ENCODE assay signal across 17 cellular contexts in the genomic region with DNA sequence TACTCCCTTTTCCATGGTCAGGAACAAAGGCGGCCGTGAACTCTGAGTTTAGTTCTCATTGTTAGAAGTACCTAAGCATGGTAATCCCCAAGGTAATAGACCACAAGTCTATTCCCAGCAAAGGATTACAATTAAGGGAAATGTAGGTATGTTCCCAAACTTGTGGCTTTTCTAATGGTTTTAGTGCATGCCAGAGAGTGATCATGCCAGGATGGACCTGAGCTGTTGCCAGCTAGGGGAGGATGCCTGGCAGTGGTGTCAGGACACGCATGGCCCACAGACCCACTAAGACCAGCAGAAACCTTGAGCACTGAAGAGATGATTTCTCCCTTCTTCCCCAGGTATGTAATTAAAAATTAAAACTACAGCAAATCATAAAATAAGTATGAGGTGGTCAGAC.
DNase-seq lines count a peak whose midpoint lies in the region; ATAC-seq, FAIRE-seq and TF ChIP-seq lines count a peak whose summit lies in the region.
"Had no signal": no experiment of that assay in that cellular context is flagged by ENCODE, and none has a peak within 500 bp of the region (broad histone marks: within the 10 kb centered on the region; RNA-seq: fewer than 3 reads in every experiment).

No MANE protein-coding gene starts in this region.

- no peaks in the 10 kb centered on the region for H3K36me3 Mint-ChIP-seq in activated T-cell treated with anti-CD3 and anti-CD28 coated beads, Interleukin-2, amount 50 U/mL, for 24 hours (ENCODE audit: low read depth)
- H3K36me3 Mint-ChIP-seq in activated T-cell treated with anti-CD3 and anti-CD28 coated beads, Interleukin-2, amount 50 U/mL, for 72 hours (ENCODE audit: insufficient read depth in 2 of 2): peaks cover 0 to 1% of the 10 kb centered on the region in 2 donors
- no peaks in the 10 kb centered on the region for H3K36me3 Mint-ChIP-seq in astrocyte (ENCODE audit: low read depth, unreplicated experiment)

- H2AFZ ChIP-seq in astrocyte (ENCODE audit: low read depth, low read length): no peak overlapping the region
- H2AFZ ChIP-seq in OCI-LY7 (ENCODE audit: low read length): no peak overlapping the region

- H3K36me3 ChIP-seq in astrocyte (ENCODE audit: insufficient read depth, low read length) (no peaks in the 10 kb centered on the region), OCI-LY7 (ENCODE audit: insufficient read depth, low read length) (no peaks in the 10 kb centered on the region; the same call in 1 of the 2 replicates)
- H3K36me3 ChIP-seq: BE2C had no signal

- H3K27me3 ChIP-seq in astrocyte (ENCODE audit: insufficient read depth, low read length): no peaks in the 10 kb centered on the region
- H3K27me3 ChIP-seq: BE2C had no signal

- H3K4me2 ChIP-seq in astrocyte (ENCODE audit: low read length): no peak overlapping the region
- no peak overlapping the region; the same call in 1 of the 2 replicates for H3K4me2 ChIP-seq in OCI-LY7 (ENCODE audit: low read length)

- intact Hi-C loops in OCI-LY7 (cut with micrococcal nuclease; ENCODE audit: unreplicated experiment): no loop called here

- H3K27ac ChIP-seq in astrocyte (ENCODE audit: low read depth, low read length) (no peak overlapping the region), OCI-LY7 (ENCODE audit: low read depth, low read length, poor library complexity, severe bottlenecking) (no peak overlapping the region)

- no peaks in the 10 kb centered on the region for H3K9me3 ChIP-seq in astrocyte (ENCODE audit: insufficient read depth, low read depth, low read length)
- H3K9me3 ChIP-seq in OCI-LY7 (ENCODE audit: low read length): no peaks in the 10 kb centered on the region; the same call in 1 of the 2 replicates
- H3K9me3 ChIP-seq: BE2C had no signal

- no peaks in the 10 kb centered on the region for H3K9me3 Mint-ChIP-seq in activated T-cell treated with anti-CD3 and anti-CD28 coated beads, Interleukin-2, amount 50 U/mL, for 24 hours
- H3K9me3 Mint-ChIP-seq in activated T-cell treated with anti-CD3 and anti-CD28 coated beads, Interleukin-2, amount 50 U/mL, for 72 hours: no peaks in the 10 kb centered on the region
- peaks cover 4% of the 10 kb centered on the region for H3K9me3 Mint-ChIP-seq in astrocyte (ENCODE audit: unreplicated experiment)
- H3K9me3 Mint-ChIP-seq: CD4-positive, alpha-beta T cell had no signal

- FAIRE-seq in astrocyte (lab: Jason Lieb, UNC): no peak
- FAIRE-seq: RCC 7860 had no signal

- H3K27ac Mint-ChIP-seq in activated T-cell treated with anti-CD3 and anti-CD28 coated beads, Interleukin-2, amount 50 U/mL, for 24 hours: peak overlapping the region; percentile 26
- H3K27ac Mint-ChIP-seq in activated T-cell treated with anti-CD3 and anti-CD28 coated beads, Interleukin-2, amount 50 U/mL, for 72 hours: no peak overlapping the region
- H3K27ac Mint-ChIP-seq in astrocyte (ENCODE audit: unreplicated experiment): no peak overlapping the region
- H3K27ac Mint-ChIP-seq: CD4-positive, alpha-beta T cell had no signal

- CTCF ChIA-PET in OCI-LY7 (lab: Charles Lee; ENCODE audit: unreplicated experiment): no interaction called here

- no peaks in the 10 kb centered on the region for H4K20me1 ChIP-seq in astrocyte (ENCODE audit: insufficient read depth, low read length)
- H4K20me1 ChIP-seq in OCI-LY7 (ENCODE audit: insufficient read depth, low read length): no peaks in the 10 kb centered on the region

- H3K9ac ChIP-seq in astrocyte (ENCODE audit: low read length): no peak overlapping the region

- ATAC-seq in activated T-cell treated with anti-CD3 and anti-CD28 coated beads, Interleukin-2, amount 50 U/mL, for 72 hours (replicated peaks in 1 of 2): no peak

- DNase-seq in activated T-cell treated with anti-CD3 and anti-CD28 coated beads, Interleukin-2, amount 50 U/mL, for 24 hours: no peak
- DNase-seq in activated T-cell treated with anti-CD3 and anti-CD28 coated beads, Interleukin-2, amount 50 U/mL, for 72 hours: no peak
- peak; percentile 14 for DNase-seq in EH (ENCODE audit: low read depth)
- DNase-seq in astrocyte (ENCODE audit: low read depth): peak; percentile 10
- peak; percentile 14 for DNase-seq in myocyte (ENCODE audit: low read depth)
- DNase-seq in kidney glomerular epithelial cell (lab: John Stamatoyannopoulos, UW): no peak
- no peak for DNase-seq in 8988T
- no peak for DNase-seq in OCI-LY7 (ENCODE audit: low spot score)
- DNase-seq: BE2C; Calu3; CD4-positive, alpha-beta T cell; H7; NCI-H1092 treated with DMSO at 0.1 percent for 48 hours; NCI-H2227 treated with DMSO at 0.1 percent for 48 hours; NCI-H524 treated with DMSO at 0.1 percent for 48 hours; Right ventricle myocardium superior had no signal

- POLR2A ChIA-PET in OCI-LY7 (lab: Charles Lee): interaction anchor here (0.6 to 1.4 kb wide), 4 partner anchors 9 to 50 kb away, joined by 3 read pairs; no protein-coding TSS in a partner anchor

- no peaks in the 10 kb centered on the region for H3K27me3 Mint-ChIP-seq in activated T-cell treated with anti-CD3 and anti-CD28 coated beads, Interleukin-2, amount 50 U/mL, for 24 hours
- H3K27me3 Mint-ChIP-seq in activated T-cell treated with anti-CD3 and anti-CD28 coated beads, Interleukin-2, amount 50 U/mL, for 72 hours (ENCODE audit: low read depth): peaks cover 6% of the 10 kb centered on the region
- H3K27me3 Mint-ChIP-seq in astrocyte (ENCODE audit: low read depth, unreplicated experiment): no peaks in the 10 kb centered on the region
- H3K27me3 Mint-ChIP-seq: CD4-positive, alpha-beta T cell had no signal

- peaks cover 50% of the 10 kb centered on the region for H3K4me1 Mint-ChIP-seq in activated T-cell treated with anti-CD3 and anti-CD28 coated beads, Interleukin-2, amount 50 U/mL, for 24 hours (ENCODE audit: low read depth)
- peaks cover 51% of the 10 kb centered on the region for H3K4me1 Mint-ChIP-seq in activated T-cell treated with anti-CD3 and anti-CD28 coated beads, Interleukin-2, amount 50 U/mL, for 72 hours (ENCODE audit: low read depth)
- peaks cover 2% of the 10 kb centered on the region for H3K4me1 Mint-ChIP-seq in astrocyte (ENCODE audit: low read depth, unreplicated experiment)

- no peak for TF ChIP-seq CTCF in astrocyte (IDR thresholded peaks at IDR 0.05; ENCODE audit: insufficient read depth, low read depth, low read length)
- no peak for TF ChIP-seq CTCF in OCI-LY7 (conservative IDR thresholded peaks at IDR 0.05; ENCODE audit: low read length)

- H3K4me3 ChIP-seq in astrocyte (ENCODE audit: insufficient read depth, low read depth, low read length): no peak overlapping the region
- H3K4me3 ChIP-seq in OCI-LY7 (ENCODE audit: low read depth, low read length, poor library complexity, severe bottlenecking): no peak overlapping the region

- no peaks in the 10 kb centered on the region for H3K79me2 ChIP-seq in astrocyte (ENCODE audit: insufficient read depth, low read length)
- no peaks in the 10 kb centered on the region for H3K79me2 ChIP-seq in OCI-LY7 (ENCODE audit: insufficient read depth, low read depth, low read length)

- H3K9me2 ChIP-seq in OCI-LY7 (ENCODE audit: insufficient read depth, low read length): no peaks in the 10 kb centered on the region

- no peak overlapping the region for H3K4me3 Mint-ChIP-seq in activated T-cell treated with anti-CD3 and anti-CD28 coated beads, Interleukin-2, amount 50 U/mL, for 24 hours
- H3K4me3 Mint-ChIP-seq in activated T-cell treated with anti-CD3 and anti-CD28 coated beads, Interleukin-2, amount 50 U/mL, for 72 hours: no peak overlapping the region
- no peak overlapping the region for H3K4me3 Mint-ChIP-seq in astrocyte (ENCODE audit: unreplicated experiment)
- H3K4me3 Mint-ChIP-seq: CD4-positive, alpha-beta T cell had no signal

- no TSS peak for BruUV-seq in OCI-LY7 (replicated peaks; lab: Mats Ljungman, UMichigan)

- no peaks in the 10 kb centered on the region for H3K4me1 ChIP-seq in astrocyte (ENCODE audit: insufficient read depth, low read length)
- H3K4me1 ChIP-seq in OCI-LY7 (ENCODE audit: insufficient read depth, low read length, poor library complexity, severe bottlenecking): peaks cover 67% of the 10 kb centered on the region
- H3K4me1 ChIP-seq: BE2C had no signal

Comparison
In these comparisons a context has a peak if more than half of its experiments do, and no peak if none do; other contexts are left out.
1. DNase-seq: peak in EH (single experiment), astrocyte (single experiment) and myocyte (single experiment); none in activated T-cell treated with anti-CD3 and anti-CD28 coated beads, Interleukin-2, amount 50 U/mL, for 24 hours (single experiment), activated T-cell treated with anti-CD3 and anti-CD28 coated beads, Interleukin-2, amount 50 U/mL, for 72 hours (0 of 2), kidney glomerular epithelial cell (single experiment), 8988T (single experiment) and OCI-LY7 (single experiment).